8 cellular contexts compared by ENCODE assay signal in the genomic region with DNA sequence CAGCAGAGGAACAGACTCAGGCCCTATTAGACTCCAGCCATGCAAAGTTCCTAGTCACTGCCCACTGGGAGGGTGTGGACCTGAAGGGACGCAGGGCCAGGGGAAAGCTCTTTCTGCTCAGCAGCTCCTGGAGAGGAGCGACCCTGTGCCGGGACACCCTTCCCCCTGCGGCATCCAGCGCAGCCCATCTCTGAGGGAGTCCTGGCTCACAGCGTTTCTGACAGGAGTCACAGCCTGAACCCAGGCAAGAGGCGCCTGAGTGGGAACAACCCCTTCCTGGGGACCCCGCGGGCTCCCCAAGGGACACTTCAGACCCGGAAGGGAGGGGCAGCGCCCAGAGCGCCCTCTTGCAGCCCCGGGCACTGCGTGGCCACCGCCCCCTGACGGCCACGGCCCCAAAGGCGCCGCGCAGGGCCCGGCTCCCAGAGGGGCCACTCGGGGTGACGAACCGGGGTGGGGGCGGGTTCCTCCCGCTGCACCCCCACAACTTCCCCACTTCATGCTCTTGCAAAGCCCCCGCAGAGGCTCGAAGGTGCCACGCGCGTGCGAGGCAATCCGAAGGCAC.
DNase-seq lines count a peak whose midpoint lies in the region; ATAC-seq and TF ChIP-seq lines count a peak whose summit lies in the region.

No MANE protein-coding gene starts in this region.

- peaks cover 50% of the 10 kb centered on the region for H3K4me1 ChIP-seq in effector memory CD4-positive, alpha-beta T cell (ENCODE audit: control insufficient read depth, insufficient read depth, low read length, poor library complexity, severe bottlenecking)
- H3K4me1 ChIP-seq in tibial artery = peaks cover 0 to 69% (median 55%) of the 10 kb centered on the region in 4 donors

- no peaks in the 10 kb centered on the region for H3K27me3 Mint-ChIP-seq in memory B cell

- peak overlapping the region; percentile 89 for H3K27ac ChIP-seq in WERI-Rb-1
- peak overlapping the region; percentile 79 for H3K27ac ChIP-seq in effector memory CD4-positive, alpha-beta T cell (ENCODE audit: insufficient read depth, low read length, poor library complexity, severe bottlenecking)
- H3K27ac ChIP-seq in tibial artery = peak overlapping the region; percentile 95 to 96

- TF ChIP-seq CTCF in WERI-Rb-1 (IDR thresholded peaks at IDR 0.05; ENCODE audit: low read depth, low read length) = peak; percentile 33; the same call in 1 of the 2 replicates
- peak in 1 of 2 experiments; percentile 32 for TF ChIP-seq CTCF in tibial artery (IDR thresholded peaks at IDR 0.05)

- H3K9me3 Mint-ChIP-seq in memory B cell = no peaks in the 10 kb centered on the region

- DNase-seq in AML-193 (lab: John Stamatoyannopoulos, UW) (peak; percentile 16 to 31), WERI-Rb-1 (no peak), memory B cell (ENCODE audit: low spot score in 2 of 2) (peak in 1 of 2 donors; percentile 25), tibial artery (no peak), NCI-H1092 treated with DMSO at 0.1 percent for 48 hours (lab: John Stamatoyannopoulos, UW) (no peak)
- DNase-seq in effector memory CD4-positive, alpha-beta T cell = peak in 2 of 3 donors; percentile 29

- intact Hi-C loops in tibial artery (cut with DNase I; ENCODE audit: low total_unique reads) = no loop called here

- H3K4me3 Mint-ChIP-seq in memory B cell = peak overlapping the region; percentile 87

- H3K9me3 ChIP-seq in WERI-Rb-1 (ENCODE audit: severe bottlenecking) = no peaks in the 10 kb centered on the region
- H3K9me3 ChIP-seq in effector memory CD4-positive, alpha-beta T cell (ENCODE audit: control insufficient read depth, low read length) = no peaks in the 10 kb centered on the region
- no peaks in the 10 kb centered on the region for H3K9me3 ChIP-seq in tibial artery

- H3K4me1 Mint-ChIP-seq in memory B cell = peaks cover 38% of the 10 kb centered on the region

- peak overlapping the region; percentile 63 for H3K4me3 ChIP-seq in WERI-Rb-1 (ENCODE audit: low read depth, low read length)
- H3K4me3 ChIP-seq in effector memory CD4-positive, alpha-beta T cell (ENCODE audit: insufficient read depth, low read depth, low read length, poor library complexity, severe bottlenecking) = peak overlapping the region; percentile 83
- peak overlapping the region; percentile 92 to 98 for H3K4me3 ChIP-seq in tibial artery

- peak overlapping the region; percentile 47 for H3K27ac Mint-ChIP-seq in memory B cell

- H3K27me3 ChIP-seq in WERI-Rb-1 (ENCODE audit: insufficient read depth, low read depth, severe bottlenecking) = no peaks in the 10 kb centered on the region
- no peaks in the 10 kb centered on the region for H3K27me3 ChIP-seq in effector memory CD4-positive, alpha-beta T cell (replicated peaks; ENCODE audit: control insufficient read depth, insufficient read depth, low read length, poor library complexity, severe bottlenecking)
- H3K27me3 ChIP-seq in tibial artery = no peaks in the 10 kb centered on the region

- ATAC-seq in GM18861 (IDR thresholded peaks at IDR 0.05; ENCODE audit: unreplicated experiment) = peak; percentile 13
- ATAC-seq in HG03565 (IDR thresholded peaks at IDR 0.05; ENCODE audit: unreplicated experiment) = peak; percentile 17
- peak; percentile 2 for ATAC-seq in memory B cell (ENCODE audit: low read depth)

- H3K36me3 ChIP-seq in WERI-Rb-1 = peaks cover 2% of the 10 kb centered on the region; the same call in 1 of the 2 replicates
- H3K36me3 ChIP-seq in effector memory CD4-positive, alpha-beta T cell (ENCODE audit: control insufficient read depth, insufficient read depth, low read length) = peaks cover 10% of the 10 kb centered on the region
- H3K36me3 ChIP-seq in tibial artery = peaks cover 8 to 25% (median 11%) of the 10 kb centered on the region in 3 donors

- no peaks in the 10 kb centered on the region for H3K36me3 Mint-ChIP-seq in memory B cell

Comparison
In these comparisons a context has a peak if more than half of its experiments do, and no peak if none do; other contexts are left out.
1. DNase-seq: peak in AML-193 (2 of 2) and effector memory CD4-positive, alpha-beta T cell (2 of 3); none in WERI-Rb-1 (single experiment), tibial artery (0 of 2) and NCI-H1092 treated with DMSO at 0.1 percent for 48 hours (single experiment).
2. Peak in every context shown above with its lines, with median percentiles within 50 percentile points of each other: ATAC-seq, H3K27ac ChIP-seq and H3K4me3 ChIP-seq.